1 cellular context compared by ENCODE assay signal in the genomic region with DNA sequence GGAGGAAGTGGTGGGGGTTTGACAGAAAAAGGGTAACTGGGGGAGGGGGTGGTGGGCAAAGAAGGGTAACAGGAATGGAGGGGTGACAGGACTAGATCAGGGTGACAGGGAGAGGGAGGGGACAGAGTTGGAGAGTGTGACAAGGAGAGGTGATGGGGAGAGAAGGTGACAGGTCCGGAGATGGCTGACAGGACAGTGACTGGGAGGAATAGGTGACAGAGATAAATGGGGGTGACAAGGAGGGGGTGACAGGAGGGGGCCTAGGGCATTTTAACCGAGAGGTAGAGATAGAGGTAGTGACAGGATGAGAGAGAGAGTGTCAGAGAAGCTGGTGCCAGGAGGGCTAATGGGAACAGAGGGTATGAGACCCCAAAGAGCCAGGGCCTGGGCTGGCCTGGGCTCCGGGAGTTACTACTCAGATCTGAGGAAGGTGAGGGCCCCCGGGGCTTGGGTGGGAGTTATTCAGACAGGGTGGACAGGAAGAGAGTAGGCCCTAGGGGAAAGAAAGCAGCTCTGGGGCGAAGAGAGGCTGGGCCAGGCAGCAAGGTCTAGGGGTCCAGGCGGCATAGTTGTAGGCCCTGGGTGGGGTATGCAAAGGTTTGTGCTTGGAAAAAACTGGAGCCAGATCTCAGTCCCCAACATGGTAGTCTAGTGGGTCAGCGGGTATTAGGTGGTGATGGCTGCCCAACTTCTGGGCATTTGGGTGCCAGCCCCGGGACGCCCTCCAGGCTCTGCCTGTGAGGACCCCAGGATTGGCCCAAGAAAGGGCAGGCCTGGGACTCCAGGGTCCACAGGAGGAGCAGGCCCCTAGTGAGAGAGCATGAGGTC.
TF ChIP-seq lines count a peak whose summit lies in the region.

No MANE protein-coding gene starts in this region.

TF ChIP-seq in K562, 482 proteins besides CTCF, POLR2A, EP300 and RAD21 (continued from another document and continues in another):
- TF ChIP-seq, protein P1, sequence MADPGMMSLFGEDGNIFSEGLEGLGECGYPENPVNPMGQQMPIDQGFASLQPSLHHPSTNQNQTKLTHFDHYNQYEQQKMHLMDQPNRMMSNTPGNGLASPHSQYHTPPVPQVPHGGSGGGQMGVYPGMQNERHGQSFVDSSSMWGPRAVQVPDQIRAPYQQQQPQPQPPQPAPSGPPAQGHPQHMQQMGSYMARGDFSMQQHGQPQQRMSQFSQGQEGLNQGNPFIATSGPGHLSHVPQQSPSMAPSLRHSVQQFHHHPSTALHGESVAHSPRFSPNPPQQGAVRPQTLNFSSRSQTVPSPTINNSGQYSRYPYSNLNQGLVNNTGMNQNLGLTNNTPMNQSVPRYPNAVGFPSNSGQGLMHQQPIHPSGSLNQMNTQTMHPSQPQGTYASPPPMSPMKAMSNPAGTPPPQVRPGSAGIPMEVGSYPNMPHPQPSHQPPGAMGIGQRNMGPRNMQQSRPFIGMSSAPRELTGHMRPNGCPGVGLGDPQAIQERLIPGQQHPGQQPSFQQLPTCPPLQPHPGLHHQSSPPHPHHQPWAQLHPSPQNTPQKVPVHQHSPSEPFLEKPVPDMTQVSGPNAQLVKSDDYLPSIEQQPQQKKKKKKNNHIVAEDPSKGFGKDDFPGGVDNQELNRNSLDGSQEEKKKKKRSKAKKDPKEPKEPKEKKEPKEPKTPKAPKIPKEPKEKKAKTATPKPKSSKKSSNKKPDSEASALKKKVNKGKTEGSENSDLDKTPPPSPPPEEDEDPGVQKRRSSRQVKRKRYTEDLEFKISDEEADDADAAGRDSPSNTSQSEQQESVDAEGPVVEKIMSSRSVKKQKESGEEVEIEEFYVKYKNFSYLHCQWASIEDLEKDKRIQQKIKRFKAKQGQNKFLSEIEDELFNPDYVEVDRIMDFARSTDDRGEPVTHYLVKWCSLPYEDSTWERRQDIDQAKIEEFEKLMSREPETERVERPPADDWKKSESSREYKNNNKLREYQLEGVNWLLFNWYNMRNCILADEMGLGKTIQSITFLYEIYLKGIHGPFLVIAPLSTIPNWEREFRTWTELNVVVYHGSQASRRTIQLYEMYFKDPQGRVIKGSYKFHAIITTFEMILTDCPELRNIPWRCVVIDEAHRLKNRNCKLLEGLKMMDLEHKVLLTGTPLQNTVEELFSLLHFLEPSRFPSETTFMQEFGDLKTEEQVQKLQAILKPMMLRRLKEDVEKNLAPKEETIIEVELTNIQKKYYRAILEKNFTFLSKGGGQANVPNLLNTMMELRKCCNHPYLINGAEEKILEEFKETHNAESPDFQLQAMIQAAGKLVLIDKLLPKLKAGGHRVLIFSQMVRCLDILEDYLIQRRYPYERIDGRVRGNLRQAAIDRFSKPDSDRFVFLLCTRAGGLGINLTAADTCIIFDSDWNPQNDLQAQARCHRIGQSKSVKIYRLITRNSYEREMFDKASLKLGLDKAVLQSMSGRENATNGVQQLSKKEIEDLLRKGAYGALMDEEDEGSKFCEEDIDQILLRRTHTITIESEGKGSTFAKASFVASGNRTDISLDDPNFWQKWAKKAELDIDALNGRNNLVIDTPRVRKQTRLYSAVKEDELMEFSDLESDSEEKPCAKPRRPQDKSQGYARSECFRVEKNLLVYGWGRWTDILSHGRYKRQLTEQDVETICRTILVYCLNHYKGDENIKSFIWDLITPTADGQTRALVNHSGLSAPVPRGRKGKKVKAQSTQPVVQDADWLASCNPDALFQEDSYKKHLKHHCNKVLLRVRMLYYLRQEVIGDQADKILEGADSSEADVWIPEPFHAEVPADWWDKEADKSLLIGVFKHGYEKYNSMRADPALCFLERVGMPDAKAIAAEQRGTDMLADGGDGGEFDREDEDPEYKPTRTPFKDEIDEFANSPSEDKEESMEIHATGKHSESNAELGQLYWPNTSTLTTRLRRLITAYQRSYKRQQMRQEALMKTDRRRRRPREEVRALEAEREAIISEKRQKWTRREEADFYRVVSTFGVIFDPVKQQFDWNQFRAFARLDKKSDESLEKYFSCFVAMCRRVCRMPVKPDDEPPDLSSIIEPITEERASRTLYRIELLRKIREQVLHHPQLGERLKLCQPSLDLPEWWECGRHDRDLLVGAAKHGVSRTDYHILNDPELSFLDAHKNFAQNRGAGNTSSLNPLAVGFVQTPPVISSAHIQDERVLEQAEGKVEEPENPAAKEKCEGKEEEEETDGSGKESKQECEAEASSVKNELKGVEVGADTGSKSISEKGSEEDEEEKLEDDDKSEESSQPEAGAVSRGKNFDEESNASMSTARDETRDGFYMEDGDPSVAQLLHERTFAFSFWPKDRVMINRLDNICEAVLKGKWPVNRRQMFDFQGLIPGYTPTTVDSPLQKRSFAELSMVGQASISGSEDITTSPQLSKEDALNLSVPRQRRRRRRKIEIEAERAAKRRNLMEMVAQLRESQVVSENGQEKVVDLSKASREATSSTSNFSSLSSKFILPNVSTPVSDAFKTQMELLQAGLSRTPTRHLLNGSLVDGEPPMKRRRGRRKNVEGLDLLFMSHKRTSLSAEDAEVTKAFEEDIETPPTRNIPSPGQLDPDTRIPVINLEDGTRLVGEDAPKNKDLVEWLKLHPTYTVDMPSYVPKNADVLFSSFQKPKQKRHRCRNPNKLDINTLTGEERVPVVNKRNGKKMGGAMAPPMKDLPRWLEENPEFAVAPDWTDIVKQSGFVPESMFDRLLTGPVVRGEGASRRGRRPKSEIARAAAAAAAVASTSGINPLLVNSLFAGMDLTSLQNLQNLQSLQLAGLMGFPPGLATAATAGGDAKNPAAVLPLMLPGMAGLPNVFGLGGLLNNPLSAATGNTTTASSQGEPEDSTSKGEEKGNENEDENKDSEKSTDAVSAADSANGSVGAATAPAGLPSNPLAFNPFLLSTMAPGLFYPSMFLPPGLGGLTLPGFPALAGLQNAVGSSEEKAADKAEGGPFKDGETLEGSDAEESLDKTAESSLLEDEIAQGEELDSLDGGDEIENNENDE (IDR thresholded peaks at IDR 0.05; ENCODE audit: low read depth, low read length), result no peak
- TF ChIP-seq MAFK (IDR thresholded peaks at IDR 0.05; ENCODE audit: low read length) (no peak), ZNF197 (CRISPR knock-in tag; IDR thresholded peaks at IDR 0.05; ENCODE audit: low read depth) (no peak), SMAD4 (CRISPR knock-in tag; conservative IDR thresholded peaks at IDR 0.05) (no peak), SP2 (IDR thresholded peaks at IDR 0.05; ENCODE audit: extremely low read depth, low read depth, low read length, poor library complexity, severe bottlenecking) (no peak), FOXA1 (IDR thresholded peaks at IDR 0.05; ENCODE audit: borderline replicate concordance) (no peak), DIDO1 (tag; IDR thresholded peaks at IDR 0.05; ENCODE audit: low read depth) (no peak), MYNN (IDR thresholded peaks at IDR 0.05) (no peak), MYNN (CRISPR knock-in tag; IDR thresholded peaks at IDR 0.05) (no peak), C11orf30 (IDR thresholded peaks at IDR 0.05; ENCODE audit: low read depth) (no peak), HOXB6 (CRISPR knock-in tag; IDR thresholded peaks at IDR 0.05; ENCODE audit: borderline replicate concordance) (no peak), MEF2D (tag; conservative IDR thresholded peaks at IDR 0.05; ENCODE audit: low read depth) (no peak), NBN (IDR thresholded peaks at IDR 0.05; ENCODE audit: low read depth) (0 out of 2 replicates have a peak, but pooled peaks have one; percentile 49), BRF1 (IDR thresholded peaks at IDR 0.05; ENCODE audit: borderline replicate concordance, extremely low read depth, insufficient read length) (no peak), SIX5 (IDR thresholded peaks at IDR 0.05; ENCODE audit: borderline replicate concordance in 1 of 2, insufficient read depth in 1 of 2, low read depth in 1 of 2, low read length in 2 of 2) (no peak), ZNF766 (CRISPR knock-in tag; conservative IDR thresholded peaks at IDR 0.05) (no peak), ZNF583 (CRISPR knock-in tag; IDR thresholded peaks at IDR 0.05) (no peak), CREB1 (IDR thresholded peaks at IDR 0.05) (no peak), CREB1 (CRISPR knock-in tag; IDR thresholded peaks at IDR 0.05) (no peak), HEY1 (CRISPR knock-in tag; IDR thresholded peaks at IDR 0.05; ENCODE audit: borderline replicate concordance) (no peak)
- TF ChIP-seq, protein P2, sequence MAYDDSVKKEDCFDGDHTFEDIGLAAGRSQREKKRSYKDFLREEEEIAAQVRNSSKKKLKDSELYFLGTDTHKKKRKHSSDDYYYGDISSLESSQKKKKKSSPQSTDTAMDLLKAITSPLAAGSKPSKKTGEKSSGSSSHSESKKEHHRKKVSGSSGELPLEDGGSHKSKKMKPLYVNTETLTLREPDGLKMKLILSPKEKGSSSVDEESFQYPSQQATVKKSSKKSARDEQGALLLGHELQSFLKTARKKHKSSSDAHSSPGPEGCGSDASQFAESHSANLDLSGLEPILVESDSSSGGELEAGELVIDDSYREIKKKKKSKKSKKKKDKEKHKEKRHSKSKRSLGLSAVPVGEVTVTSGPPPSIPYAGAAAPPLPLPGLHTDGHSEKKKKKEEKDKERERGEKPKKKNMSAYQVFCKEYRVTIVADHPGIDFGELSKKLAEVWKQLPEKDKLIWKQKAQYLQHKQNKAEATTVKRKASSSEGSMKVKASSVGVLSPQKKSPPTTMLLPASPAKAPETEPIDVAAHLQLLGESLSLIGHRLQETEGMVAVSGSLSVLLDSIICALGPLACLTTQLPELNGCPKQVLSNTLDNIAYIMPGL (CRISPR knock-in tag; IDR thresholded peaks at IDR 0.05), result no peak
- TF ChIP-seq, protein P3, sequence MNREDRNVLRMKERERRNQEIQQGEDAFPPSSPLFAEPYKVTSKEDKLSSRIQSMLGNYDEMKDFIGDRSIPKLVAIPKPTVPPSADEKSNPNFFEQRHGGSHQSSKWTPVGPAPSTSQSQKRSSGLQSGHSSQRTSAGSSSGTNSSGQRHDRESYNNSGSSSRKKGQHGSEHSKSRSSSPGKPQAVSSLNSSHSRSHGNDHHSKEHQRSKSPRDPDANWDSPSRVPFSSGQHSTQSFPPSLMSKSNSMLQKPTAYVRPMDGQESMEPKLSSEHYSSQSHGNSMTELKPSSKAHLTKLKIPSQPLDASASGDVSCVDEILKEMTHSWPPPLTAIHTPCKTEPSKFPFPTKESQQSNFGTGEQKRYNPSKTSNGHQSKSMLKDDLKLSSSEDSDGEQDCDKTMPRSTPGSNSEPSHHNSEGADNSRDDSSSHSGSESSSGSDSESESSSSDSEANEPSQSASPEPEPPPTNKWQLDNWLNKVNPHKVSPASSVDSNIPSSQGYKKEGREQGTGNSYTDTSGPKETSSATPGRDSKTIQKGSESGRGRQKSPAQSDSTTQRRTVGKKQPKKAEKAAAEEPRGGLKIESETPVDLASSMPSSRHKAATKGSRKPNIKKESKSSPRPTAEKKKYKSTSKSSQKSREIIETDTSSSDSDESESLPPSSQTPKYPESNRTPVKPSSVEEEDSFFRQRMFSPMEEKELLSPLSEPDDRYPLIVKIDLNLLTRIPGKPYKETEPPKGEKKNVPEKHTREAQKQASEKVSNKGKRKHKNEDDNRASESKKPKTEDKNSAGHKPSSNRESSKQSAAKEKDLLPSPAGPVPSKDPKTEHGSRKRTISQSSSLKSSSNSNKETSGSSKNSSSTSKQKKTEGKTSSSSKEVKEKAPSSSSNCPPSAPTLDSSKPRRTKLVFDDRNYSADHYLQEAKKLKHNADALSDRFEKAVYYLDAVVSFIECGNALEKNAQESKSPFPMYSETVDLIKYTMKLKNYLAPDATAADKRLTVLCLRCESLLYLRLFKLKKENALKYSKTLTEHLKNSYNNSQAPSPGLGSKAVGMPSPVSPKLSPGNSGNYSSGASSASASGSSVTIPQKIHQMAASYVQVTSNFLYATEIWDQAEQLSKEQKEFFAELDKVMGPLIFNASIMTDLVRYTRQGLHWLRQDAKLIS (CRISPR knock-in tag; IDR thresholded peaks at IDR 0.05), result peak; percentile 27; the same call in 1 of the 2 replicates
- TF ChIP-seq, protein P4, sequence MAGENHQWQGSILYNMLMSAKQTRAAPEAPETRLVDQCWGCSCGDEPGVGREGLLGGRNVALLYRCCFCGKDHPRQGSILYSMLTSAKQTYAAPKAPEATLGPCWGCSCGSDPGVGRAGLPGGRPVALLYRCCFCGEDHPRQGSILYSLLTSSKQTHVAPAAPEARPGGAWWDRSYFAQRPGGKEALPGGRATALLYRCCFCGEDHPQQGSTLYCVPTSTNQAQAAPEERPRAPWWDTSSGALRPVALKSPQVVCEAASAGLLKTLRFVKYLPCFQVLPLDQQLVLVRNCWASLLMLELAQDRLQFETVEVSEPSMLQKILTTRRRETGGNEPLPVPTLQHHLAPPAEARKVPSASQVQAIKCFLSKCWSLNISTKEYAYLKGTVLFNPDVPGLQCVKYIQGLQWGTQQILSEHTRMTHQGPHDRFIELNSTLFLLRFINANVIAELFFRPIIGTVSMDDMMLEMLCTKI (IDR thresholded peaks at IDR 0.05; ENCODE audit: partially characterized antibody), result no peak
- TF ChIP-seq, protein P5, sequence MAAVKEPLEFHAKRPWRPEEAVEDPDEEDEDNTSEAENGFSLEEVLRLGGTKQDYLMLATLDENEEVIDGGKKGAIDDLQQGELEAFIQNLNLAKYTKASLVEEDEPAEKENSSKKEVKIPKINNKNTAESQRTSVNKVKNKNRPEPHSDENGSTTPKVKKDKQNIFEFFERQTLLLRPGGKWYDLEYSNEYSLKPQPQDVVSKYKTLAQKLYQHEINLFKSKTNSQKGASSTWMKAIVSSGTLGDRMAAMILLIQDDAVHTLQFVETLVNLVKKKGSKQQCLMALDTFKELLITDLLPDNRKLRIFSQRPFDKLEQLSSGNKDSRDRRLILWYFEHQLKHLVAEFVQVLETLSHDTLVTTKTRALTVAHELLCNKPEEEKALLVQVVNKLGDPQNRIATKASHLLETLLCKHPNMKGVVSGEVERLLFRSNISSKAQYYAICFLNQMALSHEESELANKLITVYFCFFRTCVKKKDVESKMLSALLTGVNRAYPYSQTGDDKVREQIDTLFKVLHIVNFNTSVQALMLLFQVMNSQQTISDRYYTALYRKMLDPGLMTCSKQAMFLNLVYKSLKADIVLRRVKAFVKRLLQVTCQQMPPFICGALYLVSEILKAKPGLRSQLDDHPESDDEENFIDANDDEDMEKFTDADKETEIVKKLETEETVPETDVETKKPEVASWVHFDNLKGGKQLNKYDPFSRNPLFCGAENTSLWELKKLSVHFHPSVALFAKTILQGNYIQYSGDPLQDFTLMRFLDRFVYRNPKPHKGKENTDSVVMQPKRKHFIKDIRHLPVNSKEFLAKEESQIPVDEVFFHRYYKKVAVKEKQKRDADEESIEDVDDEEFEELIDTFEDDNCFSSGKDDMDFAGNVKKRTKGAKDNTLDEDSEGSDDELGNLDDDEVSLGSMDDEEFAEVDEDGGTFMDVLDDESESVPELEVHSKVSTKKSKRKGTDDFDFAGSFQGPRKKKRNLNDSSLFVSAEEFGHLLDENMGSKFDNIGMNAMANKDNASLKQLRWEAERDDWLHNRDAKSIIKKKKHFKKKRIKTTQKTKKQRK (IDR thresholded peaks at IDR 0.05; ENCODE audit: borderline replicate concordance, low read depth, low read length), result no peak
- TF ChIP-seq, protein P6, sequence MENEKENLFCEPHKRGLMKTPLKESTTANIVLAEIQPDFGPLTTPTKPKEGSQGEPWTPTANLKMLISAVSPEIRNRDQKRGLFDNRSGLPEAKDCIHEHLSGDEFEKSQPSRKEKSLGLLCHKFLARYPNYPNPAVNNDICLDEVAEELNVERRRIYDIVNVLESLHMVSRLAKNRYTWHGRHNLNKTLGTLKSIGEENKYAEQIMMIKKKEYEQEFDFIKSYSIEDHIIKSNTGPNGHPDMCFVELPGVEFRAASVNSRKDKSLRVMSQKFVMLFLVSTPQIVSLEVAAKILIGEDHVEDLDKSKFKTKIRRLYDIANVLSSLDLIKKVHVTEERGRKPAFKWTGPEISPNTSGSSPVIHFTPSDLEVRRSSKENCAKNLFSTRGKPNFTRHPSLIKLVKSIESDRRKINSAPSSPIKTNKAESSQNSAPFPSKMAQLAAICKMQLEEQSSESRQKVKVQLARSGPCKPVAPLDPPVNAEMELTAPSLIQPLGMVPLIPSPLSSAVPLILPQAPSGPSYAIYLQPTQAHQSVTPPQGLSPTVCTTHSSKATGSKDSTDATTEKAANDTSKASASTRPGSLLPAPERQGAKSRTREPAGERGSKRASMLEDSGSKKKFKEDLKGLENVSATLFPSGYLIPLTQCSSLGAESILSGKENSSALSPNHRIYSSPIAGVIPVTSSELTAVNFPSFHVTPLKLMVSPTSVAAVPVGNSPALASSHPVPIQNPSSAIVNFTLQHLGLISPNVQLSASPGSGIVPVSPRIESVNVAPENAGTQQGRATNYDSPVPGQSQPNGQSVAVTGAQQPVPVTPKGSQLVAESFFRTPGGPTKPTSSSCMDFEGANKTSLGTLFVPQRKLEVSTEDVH (IDR thresholded peaks at IDR 0.05; ENCODE audit: low read depth, partially characterized antibody), result no peak
